Comparison of ENCODE assay signal across 12 cellular contexts in genomic region chr11:27291302-27291889, GRCh38.
DNase-seq lines count a peak whose midpoint lies in the region; ATAC-seq and TF ChIP-seq lines count a peak whose summit lies in the region.
"Had no signal": no experiment of that assay in that cellular context is flagged by ENCODE, and none has a peak within 500 bp of the region (broad histone marks: within the 10 kb centered on the region; RNA-seq: fewer than 3 reads in every experiment).

No MANE protein-coding gene starts in this region.

- intact Hi-C loops in left colon (cut with DNase I, micrococcal nuclease) = no loop called here

- peak; percentile 3 to 29 for DNase-seq in NCI-H2081 (lab: John Stamatoyannopoulos, UW)
- no peak for DNase-seq in NCI-H2081 treated with DMSO at 0.1 percent for 48 hours (lab: John Stamatoyannopoulos, UW)
- peak; percentile 19 for DNase-seq in amniotic epithelial cell (ENCODE audit: low read depth)
- DNase-seq in left colon = peak; percentile 74 to 77
- no peak for DNase-seq in mesenteric fat pad (ENCODE audit: low spot score)
- DNase-seq: gastrocnemius medialis, left cardiac atrium, NCI-H1092, tibial artery had no signal

- TF ChIP-seq EP300 in Ishikawa (IDR thresholded peaks at IDR 0.05; ENCODE audit: borderline replicate concordance) = no peak

- ATAC-seq in left colon (peak; percentile 59), HG03097 (IDR thresholded peaks at IDR 0.05; ENCODE audit: low FRiP score, unreplicated experiment) (no peak), HG03139 (IDR thresholded peaks at IDR 0.05; ENCODE audit: unreplicated experiment) (no peak)
- ATAC-seq: gastrocnemius medialis, left cardiac atrium had no signal

- TF ChIP-seq RAD21 in Ishikawa (IDR thresholded peaks at IDR 0.05; ENCODE audit: low read depth) = no peak

TF ChIP-seq in Ishikawa, 13 proteins besides CTCF, POLR2A, EP300 and RAD21:
- TF ChIP-seq CEBPB (IDR thresholded peaks at IDR 0.05) (no peak), YY1 (IDR thresholded peaks at IDR 0.05; ENCODE audit: low read depth) (peak; percentile 71), USF1 (IDR thresholded peaks at IDR 0.05) (peak; percentile 58), TCF12 (IDR thresholded peaks at IDR 0.05; ENCODE audit: low read depth) (no peak), MAX (IDR thresholded peaks at IDR 0.05) (peak; percentile 30; the same call in 1 of the 2 replicates), NFIC (IDR thresholded peaks at IDR 0.05) (peak; percentile 53)
TF ChIP-seq in Ishikawa: peak in this region for 4.

Comparison
In these comparisons a context has a peak if more than half of its experiments do, and no peak if none do; other contexts are left out.
1. DNase-seq: peak in NCI-H2081 (2 of 2), amniotic epithelial cell (single experiment) and left colon (2 of 2); none in NCI-H2081 treated with DMSO at 0.1 percent for 48 hours (single experiment) and mesenteric fat pad (single experiment).